8 cellular contexts compared by ENCODE assay signal in the genomic region with DNA sequence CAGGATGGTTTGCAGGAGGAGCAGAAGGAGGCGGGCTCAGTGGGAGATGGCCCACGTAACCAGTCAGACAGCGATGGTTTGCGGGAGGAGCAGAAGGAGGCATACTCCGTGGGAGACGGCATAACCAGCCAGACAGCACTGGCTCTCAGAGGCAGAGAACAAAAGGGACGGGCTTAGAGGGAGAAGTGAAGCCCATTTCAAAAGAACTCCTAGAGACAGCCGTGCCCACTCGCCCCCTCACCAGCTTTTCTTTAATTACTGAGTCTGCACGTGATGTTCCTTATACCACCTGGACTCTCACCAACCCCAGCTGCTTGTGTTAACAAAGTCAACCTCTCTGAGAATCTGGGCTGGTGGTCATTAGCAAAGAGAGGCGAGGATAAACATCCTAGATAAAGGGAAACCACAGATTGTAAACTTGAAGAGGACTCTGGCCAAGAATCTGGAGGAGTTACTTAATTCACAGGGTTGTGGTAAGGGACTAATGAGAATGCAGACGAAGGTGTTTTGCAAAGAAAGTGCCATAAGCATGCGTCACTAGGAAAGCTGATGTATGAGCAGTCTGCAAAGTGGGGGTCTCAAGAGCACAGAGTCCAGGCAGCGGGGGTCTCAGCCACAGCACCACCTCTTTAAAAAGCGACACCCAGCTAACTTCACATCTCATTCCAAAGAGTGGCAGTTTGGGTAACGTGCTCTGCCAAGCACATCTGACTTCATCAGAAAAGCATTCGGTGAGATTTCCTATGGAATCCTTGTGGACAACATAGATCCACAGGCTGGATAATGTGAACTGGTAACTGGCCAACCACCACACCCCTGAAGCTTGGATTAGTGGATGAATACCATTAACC. TPM values are rescaled to one million over a fixed set of nuclear protein-coding genes. Genes with fewer than 3 reads are reported as not detected.
DNase-seq lines count a peak whose midpoint lies in the region; ATAC-seq and TF ChIP-seq lines count a peak whose summit lies in the region.
"Had no signal": no experiment of that assay in that cellular context is flagged by ENCODE, and none has a peak within 500 bp of the region (broad histone marks: within the 10 kb centered on the region; RNA-seq: fewer than 3 reads in every experiment).

No MANE protein-coding gene starts in this region.

- no peak for TF ChIP-seq POLR2A in stomach (IDR thresholded peaks at IDR 0.05)

- ATAC-seq in foreskin keratinocyte, result peak; percentile 46
- no peak for ATAC-seq in GM18498 (IDR thresholded peaks at IDR 0.05; ENCODE audit: unreplicated experiment)

- peaks cover 26% of the 10 kb centered on the region for H3K4me1 ChIP-seq in SJCRH30
- H3K4me1 ChIP-seq in foreskin keratinocyte, result peaks cover 46% of the 10 kb centered on the region
- peaks cover 15 to 66% (median 41%) of the 10 kb centered on the region in 4 donors for H3K4me1 ChIP-seq in stomach

- intact Hi-C loops in stomach (cut with DNase I; ENCODE audit: low total_unique reads), result no loop called here

- H3K9me3 ChIP-seq in SJCRH30 (replicated peaks), result no peaks in the 10 kb centered on the region
- H3K9me3 ChIP-seq in stomach, result no peaks in the 10 kb centered on the region

- H3K27me3 ChIP-seq in SJCRH30, result no peaks in the 10 kb centered on the region
- H3K27me3 ChIP-seq in foreskin keratinocyte, result no peaks in the 10 kb centered on the region
- H3K27me3 ChIP-seq in stomach, result no peaks in the 10 kb centered on the region

- WGBS in stomach, 5 donors, result 27 to 43% (median 30%) methylated on average over 17 of the region's 17 CpGs

- H3K36me3 ChIP-seq in SJCRH30 (no peaks in the 10 kb centered on the region), stomach (no peaks in the 10 kb centered on the region)

- TF ChIP-seq EP300 in stomach (IDR thresholded peaks at IDR 0.05), result no peak

- no peak for TF ChIP-seq CTCF in foreskin keratinocyte (conservative IDR thresholded peaks at IDR 0.05)
- no peak for TF ChIP-seq CTCF in stomach (IDR thresholded peaks at IDR 0.05)

- DNase-seq in HK-2 (ENCODE audit: unreplicated experiment), result peak; percentile 79
- peak; percentile 62 to 70 for DNase-seq in SJCRH30
- DNase-seq in foreskin keratinocyte, result peak; percentile 91 to 95
- peak; percentile 44 for DNase-seq in stomach
- no peak for DNase-seq in NK-92 treated with Interleukin-12 subunit alpha and Interleukin-12 subunit beta, amount 100 ng/mL, for 24 hours (lab: John Stamatoyannopoulos, UW)
- no peak for DNase-seq in activated naive CD4-positive, alpha-beta T cell treated with anti-CD3 and anti-CD28 coated beads, Interleukin-2, amount 50 U/mL, for 16 hours
- DNase-seq: NCI-H1694 had no signal

- H3K27ac ChIP-seq in SJCRH30 (peak overlapping the region; percentile 51), foreskin keratinocyte (peak overlapping the region; percentile 77), stomach (peak overlapping the region; percentile 30 to 86 (median 63))

- H3K4me3 ChIP-seq in SJCRH30 (no peak overlapping the region), stomach (peak overlapping the region in 1 of 4 donors; percentile 16)

RNA-seq across cellular contexts. Expression of gene NXN, which starts 51.7 kb away (rescaled TPM):
- total RNA-seq in SJCRH30 (2014; rRNA removed; shearing (Covaris generic)), result 32.8 and 35.2 TPM in 2 replicates
- total RNA-seq in foreskin keratinocyte (74.7 and 94.8 TPM in 2 replicates), stomach (10 to 100 TPM; 21.0 to 47.8 (median 26.9) TPM)
- polyA plus RNA-seq in foreskin keratinocyte (69.8 and 84.0 TPM in 2 replicates), stomach (10 to 100 TPM; 17.9 to 33.8 (median 23.2) TPM)

Comparison
In these comparisons a context has a peak if more than half of its experiments do, and no peak if none do; other contexts are left out.
1. DNase-seq: peak in HK-2 (single experiment), SJCRH30 (2 of 2), foreskin keratinocyte (2 of 2) and stomach (single experiment); none in NK-92 treated with Interleukin-12 subunit alpha and Interleukin-12 subunit beta, amount 100 ng/mL, for 24 hours (single experiment) and activated naive CD4-positive, alpha-beta T cell treated with anti-CD3 and anti-CD28 coated beads, Interleukin-2, amount 50 U/mL, for 16 hours (single experiment).
2. Peak in every context shown above with its lines, with median percentiles within 50 percentile points of each other: H3K27ac ChIP-seq.